ENCODE assay signal across 8 cellular contexts in the genomic region with DNA sequence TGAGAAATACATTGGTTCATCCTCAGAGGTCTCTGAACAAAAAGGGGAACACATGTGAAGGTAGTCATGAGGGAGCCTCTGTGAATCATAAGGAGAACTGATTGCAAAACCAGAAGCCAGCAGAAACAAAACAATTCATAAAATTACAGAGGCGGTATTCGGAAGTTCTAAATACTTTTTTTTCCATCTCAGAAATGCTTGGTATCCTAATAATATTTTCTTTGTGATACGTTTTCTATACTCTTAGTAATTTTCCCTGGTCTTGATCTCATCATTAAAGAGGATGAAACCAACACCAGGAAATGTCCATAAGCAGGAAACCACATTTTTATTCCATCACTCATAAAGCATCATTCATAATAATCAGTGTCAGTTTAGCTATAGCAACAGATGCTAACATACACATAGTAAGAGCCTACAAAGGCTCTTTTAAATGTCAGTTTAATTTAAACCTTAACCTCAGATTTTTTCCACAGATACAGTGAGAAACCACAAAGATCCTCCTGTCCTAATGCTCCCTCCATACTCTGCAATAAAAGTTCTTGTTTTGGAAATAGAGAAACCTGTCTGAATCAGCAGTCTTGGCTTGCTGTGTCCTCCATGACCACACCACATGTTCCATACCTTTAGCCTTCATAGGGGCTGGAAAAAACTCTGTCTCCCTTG. TPM values are rescaled to one million over a fixed set of nuclear protein-coding genes. Genes with fewer than 3 reads are reported as not detected.
DNase-seq lines count a peak whose midpoint lies in the region; ATAC-seq and TF ChIP-seq lines count a peak whose summit lies in the region.

No MANE protein-coding gene starts in this region.

- peak overlapping the region; percentile 11 for H3K27ac Mint-ChIP-seq in CD4-positive, alpha-beta T cell
- H3K27ac Mint-ChIP-seq in activated naive CD4-positive, alpha-beta T cell treated with anti-CD3 and anti-CD28 coated beads, Interleukin-2, amount 10 ng/mL, durations not matched to agents 7 days and 5 days: peak overlapping the region; percentile 51

- intact Hi-C loops in CD4-positive, alpha-beta T cell (cut with DNase I, micrococcal nuclease): no loop called here
- intact Hi-C loops in ascending aorta (cut with DNase I): no loop called here

- H3K4me1 Mint-ChIP-seq in CD4-positive, alpha-beta T cell (ENCODE audit: low read depth): peaks cover 20% of the 10 kb centered on the region
- H3K4me1 Mint-ChIP-seq in activated naive CD4-positive, alpha-beta T cell treated with anti-CD3 and anti-CD28 coated beads, Interleukin-2, amount 10 ng/mL, durations not matched to agents 7 days and 5 days: peaks cover 29% of the 10 kb centered on the region

- H3K27me3 Mint-ChIP-seq in CD4-positive, alpha-beta T cell: no peaks in the 10 kb centered on the region
- no peaks in the 10 kb centered on the region for H3K27me3 Mint-ChIP-seq in activated naive CD4-positive, alpha-beta T cell treated with anti-CD3 and anti-CD28 coated beads, Interleukin-2, amount 10 ng/mL, durations not matched to agents 7 days and 5 days

- POLR2A ChIA-PET in CD4-positive, alpha-beta T cell (lab: Charles Lee): interaction anchor here (1.1 to 1.5 kb wide), 2 partner anchors 11 to 42 kb away, joined by 5 read pairs; no protein-coding TSS in a partner anchor

- H3K36me3 ChIP-seq in ascending aorta: no peaks in the 10 kb centered on the region

- no peaks in the 10 kb centered on the region for H3K27me3 ChIP-seq in CD4-positive, alpha-beta T cell (ENCODE audit: control insufficient read depth, insufficient read depth, low read length)
- H3K27me3 ChIP-seq in layer of hippocampus (ENCODE audit: control insufficient read depth, insufficient read depth, low read length) (no peaks in the 10 kb centered on the region), ascending aorta (no peaks in the 10 kb centered on the region)

- H3K9me3 Mint-ChIP-seq in CD4-positive, alpha-beta T cell: no peaks in the 10 kb centered on the region
- H3K9me3 Mint-ChIP-seq in activated naive CD4-positive, alpha-beta T cell treated with anti-CD3 and anti-CD28 coated beads, Interleukin-2, amount 10 ng/mL, durations not matched to agents 7 days and 5 days: no peaks in the 10 kb centered on the region

- H3K4me3 Mint-ChIP-seq in CD4-positive, alpha-beta T cell: no peak overlapping the region
- no peak overlapping the region for H3K4me3 Mint-ChIP-seq in activated naive CD4-positive, alpha-beta T cell treated with anti-CD3 and anti-CD28 coated beads, Interleukin-2, amount 10 ng/mL, durations not matched to agents 7 days and 5 days

- ATAC-seq in CD4-positive, alpha-beta T cell (ENCODE audit: poor library complexity): peak; percentile 54
- ATAC-seq in GM19455 (IDR thresholded peaks at IDR 0.05; ENCODE audit: unreplicated experiment) (peak; percentile 56), HG03139 (IDR thresholded peaks at IDR 0.05; ENCODE audit: unreplicated experiment) (no peak)

- no peak for DNase-seq in CD4-positive, alpha-beta T cell
- DNase-seq in HS-5 (ENCODE audit: low read depth) (peak; percentile 96), ascending aorta (ENCODE audit: low spot score in 2 of 2) (no peak), NCI-H446 treated with DMSO at 0.1 percent for 48 hours (lab: John Stamatoyannopoulos, UW) (no peak)
- no peak for DNase-seq in activated naive CD4-positive, alpha-beta T cell treated with anti-CD3 and anti-CD28 coated beads, Interleukin-2, amount 10 ng/mL, durations not matched to agents 7 days and 5 days

- TF ChIP-seq CTCF in CD4-positive, alpha-beta T cell (IDR thresholded peaks at IDR 0.05): no peak
- no peak for TF ChIP-seq CTCF in ascending aorta (IDR thresholded peaks at IDR 0.05)

- no peaks in the 10 kb centered on the region for H3K9me3 ChIP-seq in CD4-positive, alpha-beta T cell (ENCODE audit: control insufficient read depth, low read length)
- no peaks in the 10 kb centered on the region for H3K9me3 ChIP-seq in ascending aorta

- H3K4me3 ChIP-seq in ascending aorta: no peak overlapping the region

- H3K27ac ChIP-seq in CD4-positive, alpha-beta T cell (ENCODE audit: low read depth, low read length): no peak overlapping the region
- H3K27ac ChIP-seq in layer of hippocampus (ENCODE audit: low read depth, low read length) (peak overlapping the region; percentile 54), ascending aorta (no peak overlapping the region)

- no peaks in the 10 kb centered on the region for H3K4me1 ChIP-seq in ascending aorta

- no peaks in the 10 kb centered on the region for H3K36me3 Mint-ChIP-seq in CD4-positive, alpha-beta T cell (ENCODE audit: low read depth)
- H3K36me3 Mint-ChIP-seq in activated naive CD4-positive, alpha-beta T cell treated with anti-CD3 and anti-CD28 coated beads, Interleukin-2, amount 10 ng/mL, durations not matched to agents 7 days and 5 days: peaks cover 5% of the 10 kb centered on the region

- CTCF ChIA-PET in CD4-positive, alpha-beta T cell (lab: Charles Lee): no interaction called here
- CTCF ChIA-PET in activated naive CD4-positive, alpha-beta T cell treated with anti-CD3 and anti-CD28 coated beads, Interleukin-2, amount 10 ng/mL, durations not matched to agents 7 days and 5 days (lab: Charles Lee): interaction anchor here (0.9 to 2.0 kb wide), 3 partner anchors 11 to 349 kb away, joined by 3 to 8 read pairs (median 5); no protein-coding TSS in a partner anchor

RNA-seq across cellular contexts. Expression of a gene that starts 29.2 kb away (rescaled TPM):
- 100 to 1,000 TPM; 117 to 120 TPM for total RNA-seq in CD4-positive, alpha-beta T cell
- 200 TPM for total RNA-seq in ascending aorta
